ENCODE assay signal across 19 cellular contexts in genomic region chr2:65746919-65747678, GRCh38.
DNase-seq lines count a peak whose midpoint lies in the region; TF ChIP-seq lines count a peak whose summit lies in the region.
"Had no signal": no experiment of that assay in that cellular context is flagged by ENCODE, and none has a peak within 500 bp of the region (broad histone marks: within the 10 kb centered on the region; RNA-seq: fewer than 3 reads in every experiment).

No MANE protein-coding gene starts in this region.

- intact Hi-C loops in sigmoid colon (cut with DNase I), result no loop called here

- H3K27me3 ChIP-seq in H9 (ENCODE audit: insufficient read depth, low read length) (no peaks in the 10 kb centered on the region), endodermal cell (ENCODE audit: control insufficient read depth, insufficient read depth, low read length, poor library complexity, severe bottlenecking) (peaks cover 25% of the 10 kb centered on the region), sigmoid colon (no peaks in the 10 kb centered on the region)
- H3K27me3 ChIP-seq: hepatocyte had no signal

- H3K14ac ChIP-seq in H9 (ENCODE audit: insufficient read depth, low read length), result no peak overlapping the region

- no peak overlapping the region for H3K4ac ChIP-seq in H9 (ENCODE audit: low read depth, low read length)

- H3K4me1 Mint-ChIP-seq in H9, result peaks cover 11% of the 10 kb centered on the region in 2 experiments
- peaks cover 4% of the 10 kb centered on the region for H3K4me1 Mint-ChIP-seq in endodermal cell
- no peaks in the 10 kb centered on the region for H3K4me1 Mint-ChIP-seq in T-helper 2 cell treated with Interferon-gamma antibody and Interleukin-4, amounts not matched to agents 5 μg/mL and 100 μg/mL, for 36 hours (ENCODE audit: low read depth)
- no peaks in the 10 kb centered on the region for H3K4me1 Mint-ChIP-seq in glutamatergic neuron (ENCODE audit: low read depth, unreplicated experiment)
- H3K4me1 Mint-ChIP-seq: activated CD8-positive, alpha-beta memory T cell treated with anti-CD3 and anti-CD28 coated beads, Interleukin-2, amount 10 ng/mL, durations not matched to agents 7 days and 5 days had no signal

- H3K23me2 ChIP-seq in H9 (ENCODE audit: insufficient read length, low read depth, low read length, poor library complexity, severe bottlenecking), result no peaks in the 10 kb centered on the region

- H3K23ac ChIP-seq in H9 (ENCODE audit: insufficient read length, low read depth, low read length), result no peak overlapping the region

- no peaks in the 10 kb centered on the region for H3K4me1 ChIP-seq in H9 (ENCODE audit: insufficient read depth, low read length)
- peaks cover 3% of the 10 kb centered on the region for H3K4me1 ChIP-seq in endodermal cell (ENCODE audit: control insufficient read depth, insufficient read depth, low read length)
- no peaks in the 10 kb centered on the region for H3K4me1 ChIP-seq in sigmoid colon

- H3K36me3 Mint-ChIP-seq in H9 (ENCODE audit: insufficient read depth in 1 of 3, low read depth in 3 of 3) (no peaks in the 10 kb centered on the region), endodermal cell (ENCODE audit: low read depth) (no peaks in the 10 kb centered on the region), glutamatergic neuron (ENCODE audit: unreplicated experiment) (no peaks in the 10 kb centered on the region)
- no peaks in the 10 kb centered on the region for H3K36me3 Mint-ChIP-seq in T-helper 2 cell treated with Interferon-gamma antibody and Interleukin-4, amounts not matched to agents 5 μg/mL and 100 μg/mL, for 36 hours (ENCODE audit: low read depth)
- H3K36me3 Mint-ChIP-seq: activated CD8-positive, alpha-beta memory T cell treated with anti-CD3 and anti-CD28 coated beads, Interleukin-2, amount 10 ng/mL, durations not matched to agents 7 days and 5 days had no signal

- no peak overlapping the region for H3K27ac Mint-ChIP-seq in H9
- H3K27ac Mint-ChIP-seq in endodermal cell, result no peak overlapping the region
- H3K27ac Mint-ChIP-seq in T-helper 2 cell treated with Interferon-gamma antibody and Interleukin-4, amounts not matched to agents 5 μg/mL and 100 μg/mL, for 36 hours, result no peak overlapping the region
- no peak overlapping the region for H3K27ac Mint-ChIP-seq in glutamatergic neuron (ENCODE audit: unreplicated experiment)
- H3K27ac Mint-ChIP-seq: activated CD8-positive, alpha-beta memory T cell treated with anti-CD3 and anti-CD28 coated beads, Interleukin-2, amount 10 ng/mL, durations not matched to agents 7 days and 5 days; dendritic cell treated with granulocyte-macrophage colony-stimulating factor and Interleukin-4, amounts not matched to agents 40 ng/mL and 50 ng/mL, for 4 days; progenitor cell of endocrine pancreas had no signal

- H3K4me3 ChIP-seq in endodermal cell (ENCODE audit: low read length), result no peak overlapping the region
- H3K4me3 ChIP-seq in sigmoid colon, result no peak overlapping the region
- H3K4me3 ChIP-seq: hepatocyte had no signal

- no peaks in the 10 kb centered on the region for H3K79me1 ChIP-seq in H9 (ENCODE audit: insufficient read depth, low read depth, low read length, poor library complexity, severe bottlenecking)

- H3K79me2 ChIP-seq in H9 (ENCODE audit: insufficient read depth, low read length), result no peaks in the 10 kb centered on the region
- H3K79me2 ChIP-seq: hepatocyte had no signal

- peak; percentile 61 for DNase-seq in H9
- DNase-seq in endodermal cell, result peak; percentile 73
- peak; percentile 70 for DNase-seq in iPS-NIHi7 (ENCODE audit: extremely low spot score)
- DNase-seq in sigmoid colon, result peak; percentile 74
- no peak for DNase-seq in HuH-7 (ENCODE audit: low spot score)
- DNase-seq in stimulated activated CD4-positive, alpha-beta T cell treated with anti-CD3 and anti-CD28 coated beads, Interleukin-12 subunit alpha, Interleukin-12 subunit beta, amount 100 ng/mL, for 4 hours, result no peak
- no peak for DNase-seq in T-helper 2 cell treated with Interferon-gamma antibody and Interleukin-4, amounts not matched to agents 5 μg/mL and 100 μg/mL, for 36 hours (ENCODE audit: low spot score)
- no peak for DNase-seq in glutamatergic neuron
- DNase-seq: activated CD4-positive, CD25-positive, alpha-beta regulatory T cell treated with anti-CD3 and anti-CD28 coated beads, Interleukin-2, amount 50 U/mL, for 72 hours; activated CD8-positive, alpha-beta memory T cell treated with anti-CD3 and anti-CD28 coated beads, Interleukin-2, amount 10 ng/mL, durations not matched to agents 7 days and 5 days; activated gamma-delta T cell; GOT3; NCI-H1930; NCI-H510A; stimulated activated CD4-positive, alpha-beta T cell treated with anti-CD3 and anti-CD28 coated beads, Interleukin-15, amount 100 ng/mL, for 24 hours; stimulated activated naive CD8-positive, alpha-beta T cell treated with anti-CD3 and anti-CD28 coated beads, Interleukin-15, Interleukin-2, amounts not matched to agents 100 U/mL and 50 U/mL, for 24 hours had no signal

- TF ChIP-seq POLR2A in sigmoid colon (IDR thresholded peaks at IDR 0.05), result no peak

- H4K8ac ChIP-seq in H9 (replicated peaks; ENCODE audit: insufficient read length, low read depth, low read length), result no peak overlapping the region

- no peak overlapping the region for H3K56ac ChIP-seq in H9 (ENCODE audit: insufficient read length, low read depth, low read length)

- H3K4me2 ChIP-seq in H9 (ENCODE audit: insufficient read depth, insufficient read length, low read length), result no peak overlapping the region
- H3K4me2 ChIP-seq: hepatocyte had no signal

- H3T11ph ChIP-seq in H9 (ENCODE audit: low read length), result no peak overlapping the region

- H3K9me3 Mint-ChIP-seq in H9 (no peaks in the 10 kb centered on the region; a peak in 2 of 5 replicates), endodermal cell (peaks cover 17% of the 10 kb centered on the region), glutamatergic neuron (ENCODE audit: unreplicated experiment) (no peaks in the 10 kb centered on the region)
- no peaks in the 10 kb centered on the region for H3K9me3 Mint-ChIP-seq in T-helper 2 cell treated with Interferon-gamma antibody and Interleukin-4, amounts not matched to agents 5 μg/mL and 100 μg/mL, for 36 hours

- H3K36me3 ChIP-seq in endodermal cell (ENCODE audit: control insufficient read depth, insufficient read depth, low read length) (no peaks in the 10 kb centered on the region), sigmoid colon (no peaks in the 10 kb centered on the region)

- no peak overlapping the region for H2BK15ac ChIP-seq in H9 (ENCODE audit: low read depth, low read length)

- TF ChIP-seq EP300 in sigmoid colon (IDR thresholded peaks at IDR 0.05), result no peak

- H3K27ac ChIP-seq in H9 (ENCODE audit: insufficient read length, low read depth, low read length) (no peak overlapping the region), endodermal cell (ENCODE audit: low read depth, low read length) (no peak overlapping the region), sigmoid colon (peak overlapping the region in 1 of 4 donors; percentile 38)
- H3K27ac ChIP-seq: hepatocyte had no signal

- H4K91ac ChIP-seq in H9 (ENCODE audit: insufficient read length, low read depth, low read length), result no peak overlapping the region

- no peak overlapping the region for H2BK5ac ChIP-seq in H9 (ENCODE audit: insufficient read length, low read length)

- no peak overlapping the region for H2BK20ac ChIP-seq in H9 (ENCODE audit: low read depth, low read length, poor library complexity, severe bottlenecking)

- no peak overlapping the region for H4K5ac ChIP-seq in H9 (ENCODE audit: insufficient read length, low read depth, low read length)

- H3K4me3 Mint-ChIP-seq in H9, result no peak overlapping the region
- H3K4me3 Mint-ChIP-seq in endodermal cell, result no peak overlapping the region
- H3K4me3 Mint-ChIP-seq in T-helper 2 cell treated with Interferon-gamma antibody and Interleukin-4, amounts not matched to agents 5 μg/mL and 100 μg/mL, for 36 hours, result no peak overlapping the region
- no peak overlapping the region for H3K4me3 Mint-ChIP-seq in glutamatergic neuron (ENCODE audit: unreplicated experiment)
- H3K4me3 Mint-ChIP-seq: activated CD8-positive, alpha-beta memory T cell treated with anti-CD3 and anti-CD28 coated beads, Interleukin-2, amount 10 ng/mL, durations not matched to agents 7 days and 5 days; dendritic cell treated with granulocyte-macrophage colony-stimulating factor and Interleukin-4, amounts not matched to agents 40 ng/mL and 50 ng/mL, for 4 days had no signal

- H2BK12ac ChIP-seq in H9 (ENCODE audit: insufficient read length, low read depth, low read length), result no peak overlapping the region

- H3K9me3 ChIP-seq in H9 (ENCODE audit: control insufficient read depth, low read depth, low read length) (no peaks in the 10 kb centered on the region), endodermal cell (ENCODE audit: control insufficient read depth, low read length) (peaks cover 24% of the 10 kb centered on the region), sigmoid colon (no peaks in the 10 kb centered on the region)

- no peak overlapping the region for H2AFZ ChIP-seq in H9 (ENCODE audit: low read length)
- H2AFZ ChIP-seq: hepatocyte had no signal

- TF ChIP-seq CTCF in H9 (conservative IDR thresholded peaks at IDR 0.05) (no peak), endodermal cell (conservative IDR thresholded peaks at IDR 0.05) (no peak), sigmoid colon (IDR thresholded peaks at IDR 0.05) (no peak), glutamatergic neuron (IDR thresholded peaks at IDR 0.05; ENCODE audit: partially characterized antibody, unreplicated experiment) (no peak)

- H3K9ac ChIP-seq in H9 (ENCODE audit: extremely low read depth, insufficient read length, low read length) (no peak overlapping the region), endodermal cell (ENCODE audit: extremely low read depth, low read length, poor library complexity, severe bottlenecking) (no peak overlapping the region)

- WGBS in H9 (ENCODE audit: extremely low coverage, insufficient read length, low lambda C conversion rate), result no CpG with 5 or more reads among the region's 11 CpGs
- WGBS in endodermal cell (ENCODE audit: insufficient coverage in 1 of 2, insufficient read length in 1 of 2), 2 experiments, result 88 to 93% methylated on average over 7 to 11 of the region's 11 CpGs
- 70 to 71% methylated on average over 11 of the region's 11 CpGs for WGBS in sigmoid colon, 2 donors

- H2AK5ac ChIP-seq in H9 (ENCODE audit: insufficient read length, low read length), result no peak overlapping the region

- no peak overlapping the region for H2BK120ac ChIP-seq in H9 (ENCODE audit: low read depth, low read length, poor library complexity, severe bottlenecking)

- no peak overlapping the region for H3K18ac ChIP-seq in H9 (ENCODE audit: insufficient read length, low read depth, low read length)

- H3K27me3 Mint-ChIP-seq in H9 (ENCODE audit: low read depth) (peaks cover 3% of the 10 kb centered on the region), endodermal cell (ENCODE audit: insufficient read depth) (peaks cover 71% of the 10 kb centered on the region), glutamatergic neuron (ENCODE audit: unreplicated experiment) (no peaks in the 10 kb centered on the region)
- H3K27me3 Mint-ChIP-seq in T-helper 2 cell treated with Interferon-gamma antibody and Interleukin-4, amounts not matched to agents 5 μg/mL and 100 μg/mL, for 36 hours (ENCODE audit: low read depth), result no peaks in the 10 kb centered on the region
- H3K27me3 Mint-ChIP-seq: activated CD8-positive, alpha-beta memory T cell treated with anti-CD3 and anti-CD28 coated beads, Interleukin-2, amount 10 ng/mL, durations not matched to agents 7 days and 5 days; dendritic cell treated with granulocyte-macrophage colony-stimulating factor and Interleukin-4, amounts not matched to agents 40 ng/mL and 50 ng/mL, for 4 days had no signal

- no peaks in the 10 kb centered on the region for H4K20me1 ChIP-seq in H9 (ENCODE audit: control insufficient read depth, insufficient read depth, insufficient read length)

Comparison
In these comparisons a context has a peak if more than half of its experiments do, and no peak if none do; other contexts are left out.
1. DNase-seq: peak in H9 (single experiment), endodermal cell (single experiment), iPS-NIHi7 (single experiment) and sigmoid colon (single experiment); none in HuH-7 (single experiment), stimulated activated CD4-positive, alpha-beta T cell treated with anti-CD3 and anti-CD28 coated beads, Interleukin-12 subunit alpha, Interleukin-12 subunit beta, amount 100 ng/mL, for 4 hours (single experiment), T-helper 2 cell treated with Interferon-gamma antibody and Interleukin-4, amounts not matched to agents 5 μg/mL and 100 μg/mL, for 36 hours (single experiment) and glutamatergic neuron (single experiment).